Comparison of ENCODE assay signal across 17 cellular contexts in the genomic region with DNA sequence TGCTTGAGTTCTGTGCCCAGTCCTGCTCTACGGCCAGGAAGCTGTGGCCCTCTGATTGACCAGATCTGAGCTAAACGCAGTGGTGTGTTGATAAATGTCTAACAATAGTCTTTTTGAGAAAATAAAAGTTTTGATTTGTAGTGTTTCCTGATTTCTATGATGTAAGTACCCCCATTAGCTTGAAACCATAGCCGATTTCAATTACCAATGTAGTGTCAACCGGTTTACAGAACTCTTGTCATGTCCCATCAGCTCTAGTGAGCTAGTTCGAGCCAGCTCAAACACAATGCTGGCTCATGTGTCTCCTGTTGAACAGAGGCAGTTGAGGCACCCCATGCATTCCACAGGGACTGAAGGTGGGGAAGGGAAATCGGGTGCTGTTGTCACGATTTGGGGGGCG. TPM values are rescaled to one million over a fixed set of nuclear protein-coding genes. Genes with fewer than 3 reads are reported as not detected.
DNase-seq lines count a peak whose midpoint lies in the region; ATAC-seq, FAIRE-seq and TF ChIP-seq lines count a peak whose summit lies in the region.
"Had no signal": no experiment of that assay in that cellular context is flagged by ENCODE, and none has a peak within 500 bp of the region (broad histone marks: within the 10 kb centered on the region; RNA-seq: fewer than 3 reads in every experiment).

No MANE protein-coding gene starts in this region.

- H3K4me2 ChIP-seq in K562 (ENCODE audit: insufficient read depth, low read length): no peak overlapping the region

- H3K36me3 Mint-ChIP-seq in stimulated activated naive CD8-positive, alpha-beta T cell treated with anti-CD3 and anti-CD28 coated beads, Interleukin-15, Interleukin-2, amounts not matched to agents 100 ng/mL and 50 ng/mL, for 24 hours (ENCODE audit: low read depth): peaks cover 5% of the 10 kb centered on the region
- H3K36me3 Mint-ChIP-seq in naive thymus-derived CD8-positive, alpha-beta T cell: no peaks in the 10 kb centered on the region

- H3K9me1 ChIP-seq in K562 (ENCODE audit: control insufficient read depth, insufficient read depth, low read length): no peaks in the 10 kb centered on the region

- in situ Hi-C loops in K562 (cut with MboI): no loop called here

- TF ChIP-seq EP300 in K562 (IDR thresholded peaks at IDR 0.05; ENCODE audit: low read length): no peak

- H3K27me3 ChIP-seq in K562 (ENCODE audit: control insufficient read depth in 2 of 2, insufficient read depth in 2 of 2, low read length in 2 of 2): no peaks in the 10 kb centered on the region
- H3K27me3 ChIP-seq: pancreas, vagina had no signal

- POLR2A ChIA-PET in K562 (lab: Yijun Ruan, JAX): interaction anchor here (0.6 to 1.2 kb wide), 3 partner anchors 19 to 162 kb away, joined by 3 read pairs; no protein-coding TSS in a partner anchor
- POLR2A ChIA-PET in naive thymus-derived CD8-positive, alpha-beta T cell (lab: Charles Lee): interaction anchor here (0.6 to 1.4 kb wide), 3 partner anchors 34 to 89 kb away, joined by 3 to 4 read pairs (median 4); a partner anchor contains a TSS

- H3K4me3 ChIP-seq in K562: no peak overlapping the region
- H3K4me3 ChIP-seq: pancreas, vagina had no signal

- no peak for TF ChIP-seq RAD21 in K562 (CRISPR knock-in tag; conservative IDR thresholded peaks at IDR 0.05 in 1 of 2, IDR thresholded peaks at IDR 0.05 in 1 of 2)

- H3K9me3 Mint-ChIP-seq in stimulated activated naive CD8-positive, alpha-beta T cell treated with anti-CD3 and anti-CD28 coated beads, Interleukin-15, Interleukin-2, amounts not matched to agents 100 ng/mL and 50 ng/mL, for 24 hours: no peaks in the 10 kb centered on the region
- no peaks in the 10 kb centered on the region for H3K9me3 Mint-ChIP-seq in naive thymus-derived CD8-positive, alpha-beta T cell

- CTCF ChIA-PET in K562 (lab: Yijun Ruan, JAX; ENCODE audit: low intra/inter-chr PET ratio): no interaction called here

- no peak for ATAC-seq in stimulated activated naive CD8-positive, alpha-beta T cell treated with anti-CD3 and anti-CD28 coated beads, Interleukin-15, Interleukin-2, amounts not matched to agents 100 U/mL and 50 U/mL, for 24 hours
- ATAC-seq in K562: no peak
- no peak for ATAC-seq in naive thymus-derived CD8-positive, alpha-beta T cell
- ATAC-seq: pancreas, sciatic nerve, SK-N-SH treated with all-trans-retinoic acid at 6 μM for 48 hours had no signal

- H3K9ac ChIP-seq in K562 (ENCODE audit: insufficient read depth in 1 of 2, low read depth in 2 of 2, low read length in 2 of 2): no peak overlapping the region

- H2AFZ ChIP-seq in K562 (ENCODE audit: low read depth, low read length): peak overlapping the region; percentile 53; the same call in 1 of the 2 replicates

- H3K4me3 Mint-ChIP-seq in stimulated activated naive CD8-positive, alpha-beta T cell treated with anti-CD3 and anti-CD28 coated beads, Interleukin-15, Interleukin-2, amounts not matched to agents 100 ng/mL and 50 ng/mL, for 24 hours: no peak overlapping the region
- H3K4me3 Mint-ChIP-seq in naive thymus-derived CD8-positive, alpha-beta T cell: peak overlapping the region in 1 of 10 donors; percentile 52

- H3K27me3 Mint-ChIP-seq in stimulated activated naive CD8-positive, alpha-beta T cell treated with anti-CD3 and anti-CD28 coated beads, Interleukin-15, Interleukin-2, amounts not matched to agents 100 ng/mL and 50 ng/mL, for 24 hours: no peaks in the 10 kb centered on the region
- no peaks in the 10 kb centered on the region for H3K27me3 Mint-ChIP-seq in naive thymus-derived CD8-positive, alpha-beta T cell

- no peaks in the 10 kb centered on the region for H3K79me2 ChIP-seq in K562 (ENCODE audit: control insufficient read depth, insufficient read depth, low read length)

- H3K27ac Mint-ChIP-seq in stimulated activated naive CD8-positive, alpha-beta T cell treated with anti-CD3 and anti-CD28 coated beads, Interleukin-15, Interleukin-2, amounts not matched to agents 100 ng/mL and 50 ng/mL, for 24 hours: peak overlapping the region; percentile 81
- peak overlapping the region in 5 of 10 donors; percentile 48 to 85 (median 68) for H3K27ac Mint-ChIP-seq in naive thymus-derived CD8-positive, alpha-beta T cell

- H3K27ac ChIP-seq in K562 (ENCODE audit: extremely low read depth, low read depth, low read length): no peak overlapping the region
- H3K27ac ChIP-seq: pancreas, vagina had no signal

- H3K9me3 ChIP-seq in K562 (replicated peaks; ENCODE audit: control insufficient read depth, insufficient read depth, low read depth, low read length): no peaks in the 10 kb centered on the region
- H3K9me3 ChIP-seq: pancreas, vagina had no signal

- H3K4me1 ChIP-seq in K562 (replicated peaks in 1 of 2; ENCODE audit: control insufficient read depth in 2 of 2, insufficient read depth in 2 of 2, low read length in 2 of 2): peaks cover 0 to 8% of the 10 kb centered on the region in 2 experiments; a peak in 3 of 5 replicates

- no peaks in the 10 kb centered on the region for H3K36me3 ChIP-seq in K562 (ENCODE audit: control insufficient read depth, insufficient read depth, low read length)
- H3K36me3 ChIP-seq: pancreas, vagina had no signal

- DNase-seq in stimulated activated naive CD8-positive, alpha-beta T cell treated with anti-CD3 and anti-CD28 coated beads, Interleukin-15, Interleukin-2, amounts not matched to agents 100 U/mL and 50 U/mL, for 24 hours: no peak
- DNase-seq in NAMALWA (ENCODE audit: low spot score): peak; percentile 35
- DNase-seq in K562 (ENCODE audit: extremely low read depth in 1 of 4, low spot score in 3 of 4): no peak
- no peak for DNase-seq in NCI-H2171 (lab: John Stamatoyannopoulos, UW)
- no peak for DNase-seq in D721Med (ENCODE audit: insufficient read length, low spot score)
- no peak for DNase-seq in naive thymus-derived CD8-positive, alpha-beta T cell
- DNase-seq: activated effector memory CD4-positive, alpha-beta T cell treated with Interleukin-2 at 50 U/mL for 16 hours; GF-D8; head of caudate nucleus; NCI-H1417 treated with DMSO at 0.1 percent for 48 hours; pancreas had no signal

- no TSS peak for BruUV-seq in K562 (replicated peaks; lab: Mats Ljungman, UMichigan)

- 21% methylated on average over 8 of the region's 8 CpGs for WGBS in K562 (ENCODE audit: insufficient coverage, low coverage, missing lambda C conversion rate)

- TF ChIP-seq POLR2A in K562 (conservative IDR thresholded peaks at IDR 0.05): no peak

- peaks cover 47% of the 10 kb centered on the region for H3K4me1 Mint-ChIP-seq in stimulated activated naive CD8-positive, alpha-beta T cell treated with anti-CD3 and anti-CD28 coated beads, Interleukin-15, Interleukin-2, amounts not matched to agents 100 ng/mL and 50 ng/mL, for 24 hours (ENCODE audit: low read depth)
- peaks cover 13 to 64% (median 36%) of the 10 kb centered on the region in 4 donors for H3K4me1 Mint-ChIP-seq in naive thymus-derived CD8-positive, alpha-beta T cell

- intact Hi-C loops in K562 (cut with micrococcal nuclease): no loop called here

- H4K20me1 ChIP-seq in K562 (replicated peaks; ENCODE audit: control insufficient read depth, insufficient read depth, low read length): no peaks in the 10 kb centered on the region

- TF ChIP-seq CTCF in K562 (IDR thresholded peaks at IDR 0.05 in 2 of 3, conservative IDR thresholded peaks at IDR 0.05 in 1 of 3; ENCODE audit: insufficient read depth in 2 of 3, low read depth in 1 of 3, low read length in 3 of 3): no peak
- no peak for TF ChIP-seq CTCF in D721Med (IDR thresholded peaks at IDR 0.05; ENCODE audit: insufficient read depth, missing control alignments)

- FAIRE-seq in K562 (lab: Jason Lieb, UNC) (peak; percentile 40), D721Med (lab: Jason Lieb, UNC) (no peak)
- FAIRE-seq: astrocyte, pancreas, RCC 7860 had no signal

RNA-seq across cellular contexts. Expression of a gene that starts 56.7 kb away (rescaled TPM):
- 399 and 515 TPM in 2 replicates for total RNA-seq in K562 (2011; cell fraction: chromatin; rRNA removed; ENCODE audit: low replicate concordance)
- total RNA-seq in K562 (2011; cell fraction: nucleolus; rRNA removed): 184 and 194 TPM in 2 replicates
- 232 and 241 TPM in 2 replicates for total RNA-seq in K562 (2011; cell fraction: nucleoplasm; rRNA removed)
- 51.8 and 62.6 TPM in 2 replicates for total RNA-seq in K562 (2014; rRNA removed)
- 71.9 and 79.2 TPM in 2 replicates for total RNA-seq in K562 (2014; rRNA removed; fragmentation: Illumina TruSeq; extraction: Trizol)
- 65.3 and 67.3 TPM in 2 replicates for total RNA-seq in K562 (2015; rRNA removed; fragmentation: Illumina TruSeq; extraction: Trizol)
- 129 and 148 TPM in 2 replicates for total RNA-seq in K562 (2021)
- 80.8 and 95.0 TPM in 2 replicates for polyA plus RNA-seq in K562 (2011; rRNA removed)
- 42.9 and 46.7 TPM in 2 replicates for polyA plus RNA-seq in K562 (2011; cell fraction: cytosol; rRNA removed)
- 147 and 184 TPM in 2 replicates for polyA plus RNA-seq in K562 (2011; cell fraction: nucleus; rRNA removed)
- 48.4 and 62.9 TPM in 2 replicates for polyA plus RNA-seq in K562 (2012)
- 97.2 and 121 TPM in 2 replicates for polyA plus RNA-seq in K562 (2014; fragmentation: Illumina TruSeq; extraction: Trizol)
- 10 to 100 TPM; 31.8 to 58.0 TPM for polyA plus RNA-seq in K562 (2014; fragmentation: Nextera tagmentation; extraction: Ambion mirVana)
- polyA plus RNA-seq in K562 (2014; rRNA removed): 63.9 and 79.5 TPM in 2 replicates
- polyA minus RNA-seq in K562 (2011; rRNA and poly(A)+ RNA removed): 140 and 160 TPM in 2 replicates
- 71.6 and 73.2 TPM in 2 replicates for polyA minus RNA-seq in K562 (2011; cell fraction: cytosol; rRNA and poly(A)+ RNA removed)
- polyA minus RNA-seq in K562 (2011; cell fraction: nucleus; rRNA and poly(A)+ RNA removed): 125 and 198 TPM in 2 replicates
- total RNA-seq in naive thymus-derived CD8-positive, alpha-beta T cell: 10 to 100 TPM; 61.8 to 67.8 TPM
- 10 to 100 TPM in 2 of 3 donors, 1 to 10 TPM in 1; 8.9 to 20.4 (median 13.5) TPM for polyA plus RNA-seq in naive thymus-derived CD8-positive, alpha-beta T cell
